1 cellular context compared by ENCODE assay signal in genomic region chr20:1426231-1426849, GRCh38.
TF ChIP-seq lines count a peak whose summit lies in the region.

No MANE protein-coding gene starts in this region.

TF ChIP-seq in GM23338, 12 proteins besides CTCF, POLR2A, EP300 and RAD21 (continued from another document):
- TF ChIP-seq ZNF462 (CRISPR knock-in tag; IDR thresholded peaks at IDR 0.05), result no peak
TF ChIP-seq in GM23338: peak in this region for 0.
